In the genomic region with DNA sequence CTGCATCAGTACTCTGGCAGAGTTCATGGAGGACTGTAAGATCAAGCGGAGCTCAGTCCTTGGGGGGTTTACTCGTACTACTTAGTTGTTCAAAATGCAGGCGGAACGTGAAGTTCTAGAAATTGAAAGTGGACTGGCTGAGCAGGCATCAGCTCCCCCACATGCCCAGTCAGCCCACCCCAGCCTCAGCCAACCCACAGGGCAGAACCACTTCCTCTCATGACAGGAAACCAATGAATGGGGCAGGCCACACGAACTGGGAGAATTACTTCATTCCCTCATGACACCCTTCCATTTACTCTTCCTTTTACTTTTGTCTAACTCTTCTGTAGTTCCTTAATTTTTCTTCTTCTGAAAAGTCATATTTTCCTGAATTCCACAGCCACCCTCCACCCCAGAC, we compare ENCODE assay signal across 9 cellular contexts.
DNase-seq lines count a peak whose midpoint lies in the region; ATAC-seq and TF ChIP-seq lines count a peak whose summit lies in the region.
"Had no signal": no experiment of that assay in that cellular context is flagged by ENCODE, and none has a peak within 500 bp of the region (broad histone marks: within the 10 kb centered on the region; RNA-seq: fewer than 3 reads in every experiment).

No MANE protein-coding gene starts in this region.

- no peaks in the 10 kb centered on the region for H3K9me3 Mint-ChIP-seq in activated CD8-positive, alpha-beta T cell treated with anti-CD3 and anti-CD28 coated beads for 36 hours

- in situ Hi-C loops in gastrocnemius medialis (cut with MboI; ENCODE audit: low sequenced_read_pairs in 4 of 4), result no loop called here

- no peaks in the 10 kb centered on the region for H3K27me3 ChIP-seq in gastrocnemius medialis

- H3K36me3 ChIP-seq in gastrocnemius medialis, result no peaks in the 10 kb centered on the region

- H3K9me3 ChIP-seq in gastrocnemius medialis, result no peaks in the 10 kb centered on the region
- H3K9me3 ChIP-seq: A549 had no signal

- DNase-seq in activated CD4-positive, alpha-beta T cell treated with anti-CD3 and anti-CD28 coated beads for 48 hours, result peak; percentile 18
- DNase-seq in activated CD4-positive, alpha-beta T cell treated with anti-CD3 and anti-CD28 coated beads, Interleukin-2, amount 50 U/mL, for 1 hour, result no peak
- DNase-seq in activated CD8-positive, alpha-beta T cell treated with anti-CD3 and anti-CD28 coated beads for 36 hours, result peak; percentile 68
- DNase-seq in gastrocnemius medialis (peak; percentile 32), NAMALWA (ENCODE audit: low spot score) (no peak), NCI-H446 (lab: John Stamatoyannopoulos, UW) (no peak)

- H3K4me1 Mint-ChIP-seq in activated CD8-positive, alpha-beta T cell treated with anti-CD3 and anti-CD28 coated beads for 36 hours (ENCODE audit: low read depth), result peaks cover 13% of the 10 kb centered on the region

- no peaks in the 10 kb centered on the region for H3K27me3 Mint-ChIP-seq in activated CD8-positive, alpha-beta T cell treated with anti-CD3 and anti-CD28 coated beads for 36 hours

- peaks cover 10% of the 10 kb centered on the region for H3K36me3 Mint-ChIP-seq in activated CD8-positive, alpha-beta T cell treated with anti-CD3 and anti-CD28 coated beads for 36 hours (ENCODE audit: low read depth)

- TF ChIP-seq POLR2A in gastrocnemius medialis (IDR thresholded peaks at IDR 0.05), result no peak

- peak overlapping the region; percentile 87 for H3K27ac Mint-ChIP-seq in activated CD8-positive, alpha-beta T cell treated with anti-CD3 and anti-CD28 coated beads for 36 hours

- no peak overlapping the region for H3K4me3 ChIP-seq in gastrocnemius medialis
- H3K4me3 ChIP-seq: A549 had no signal

- peak; percentile 77 for ATAC-seq in HG03045 (IDR thresholded peaks at IDR 0.05; ENCODE audit: unreplicated experiment)
- peak; percentile 97 for ATAC-seq in activated CD8-positive, alpha-beta T cell treated with anti-CD3 and anti-CD28 coated beads for 36 hours
- no peak for ATAC-seq in gastrocnemius medialis
- ATAC-seq in HG02840 (IDR thresholded peaks at IDR 0.05; ENCODE audit: low FRiP score, unreplicated experiment), result no peak
- ATAC-seq: A549 had no signal

- TF ChIP-seq CTCF in activated CD8-positive, alpha-beta T cell treated with anti-CD3 and anti-CD28 coated beads for 36 hours (IDR thresholded peaks at IDR 0.05), result no peak
- TF ChIP-seq CTCF in gastrocnemius medialis (IDR thresholded peaks at IDR 0.05 in 4 of 5, conservative IDR thresholded peaks at IDR 0.05 in 1 of 5), result no peak

- CTCF ChIA-PET in activated CD8-positive, alpha-beta T cell treated with anti-CD3 and anti-CD28 coated beads for 36 hours (lab: Charles Lee), result interaction anchor here (1.1 kb wide), 1 partner anchor 53 kb away, joined by 3 read pairs; no protein-coding TSS in a partner anchor

- POLR2A ChIA-PET in activated CD8-positive, alpha-beta T cell treated with anti-CD3 and anti-CD28 coated beads for 36 hours (lab: Charles Lee), result interaction anchor here (0.6 kb wide), 1 partner anchor 56 kb away, joined by 3 read pairs; no protein-coding TSS in a partner anchor

- no peaks in the 10 kb centered on the region for H3K4me1 ChIP-seq in gastrocnemius medialis
- H3K4me1 ChIP-seq: A549 had no signal

- no peak overlapping the region for H3K27ac ChIP-seq in gastrocnemius medialis
- H3K27ac ChIP-seq: A549 had no signal

- intact Hi-C loops in activated CD8-positive, alpha-beta T cell treated with anti-CD3 and anti-CD28 coated beads for 36 hours (cut with micrococcal nuclease), result no loop called here
- intact Hi-C loops in gastrocnemius medialis (cut with DNase I; ENCODE audit: low total_unique reads), result no loop called here

- peak overlapping the region; percentile 34 for H3K4me3 Mint-ChIP-seq in activated CD8-positive, alpha-beta T cell treated with anti-CD3 and anti-CD28 coated beads for 36 hours

Comparison
In these comparisons a context has a peak if more than half of its experiments do, and no peak if none do; other contexts are left out.
1. DNase-seq: peak in activated CD4-positive, alpha-beta T cell treated with anti-CD3 and anti-CD28 coated beads for 48 hours (single experiment), activated CD8-positive, alpha-beta T cell treated with anti-CD3 and anti-CD28 coated beads for 36 hours (single experiment) and gastrocnemius medialis (2 of 2); none in activated CD4-positive, alpha-beta T cell treated with anti-CD3 and anti-CD28 coated beads, Interleukin-2, amount 50 U/mL, for 1 hour (single experiment), NAMALWA (single experiment) and NCI-H446 (0 of 2).
2. ATAC-seq: peak in HG03045 (single experiment) and activated CD8-positive, alpha-beta T cell treated with anti-CD3 and anti-CD28 coated beads for 36 hours (single experiment); none in gastrocnemius medialis (0 of 2) and HG02840 (single experiment).